Comparison of ENCODE assay signal across 2 cellular contexts in the genomic region with DNA sequence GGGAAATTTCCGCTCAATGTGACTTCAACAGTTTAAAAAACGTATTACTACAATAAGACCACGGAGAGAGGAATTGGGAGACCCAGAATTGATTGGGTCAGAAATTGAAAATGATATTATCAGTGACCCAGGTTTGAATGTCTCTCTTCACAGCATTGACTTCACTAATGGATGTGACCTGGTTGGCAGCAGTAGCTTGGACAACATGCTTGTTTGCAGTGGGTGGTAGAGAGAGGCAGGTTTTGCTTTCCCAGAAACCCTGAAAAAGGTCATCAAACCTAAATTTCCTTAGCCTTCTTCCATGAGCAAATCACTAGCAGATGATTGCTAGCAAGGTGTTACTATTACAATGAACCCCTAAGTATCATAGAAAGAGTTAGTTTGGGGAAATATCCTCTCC.
TF ChIP-seq lines count a peak whose summit lies in the region.

No MANE protein-coding gene starts in this region.

TF ChIP-seq in GM23338, 12 proteins besides CTCF, POLR2A, EP300 and RAD21 (continues in another document):
- no peak for TF ChIP-seq JUNB (IDR thresholded peaks at IDR 0.05; ENCODE audit: unreplicated experiment)
- TF ChIP-seq ZNF331 (CRISPR knock-in tag; IDR thresholded peaks at IDR 0.05; ENCODE audit: low read depth) = no peak
- TF ChIP-seq ZNF114 (CRISPR knock-in tag; IDR thresholded peaks at IDR 0.05) = no peak
- no peak for TF ChIP-seq EZH2 (IDR thresholded peaks at IDR 0.05; ENCODE audit: low read depth, unreplicated experiment)
- TF ChIP-seq STAT1 (IDR thresholded peaks at IDR 0.05; ENCODE audit: unreplicated experiment) = no peak
- no peak for TF ChIP-seq EZH2phosphoT487 (IDR thresholded peaks at IDR 0.05; ENCODE audit: unreplicated experiment)
- TF ChIP-seq REST (IDR thresholded peaks at IDR 0.05; ENCODE audit: unreplicated experiment) = no peak
- TF ChIP-seq POLR2AphosphoS5 (IDR thresholded peaks at IDR 0.05; ENCODE audit: low read depth) = no peak
- no peak for TF ChIP-seq NANOG (IDR thresholded peaks at IDR 0.05; ENCODE audit: borderline replicate concordance)
- TF ChIP-seq CREB1 (CRISPR knock-in tag; IDR thresholded peaks at IDR 0.05; ENCODE audit: low read depth) = no peak
- TF ChIP-seq, protein P1, sequence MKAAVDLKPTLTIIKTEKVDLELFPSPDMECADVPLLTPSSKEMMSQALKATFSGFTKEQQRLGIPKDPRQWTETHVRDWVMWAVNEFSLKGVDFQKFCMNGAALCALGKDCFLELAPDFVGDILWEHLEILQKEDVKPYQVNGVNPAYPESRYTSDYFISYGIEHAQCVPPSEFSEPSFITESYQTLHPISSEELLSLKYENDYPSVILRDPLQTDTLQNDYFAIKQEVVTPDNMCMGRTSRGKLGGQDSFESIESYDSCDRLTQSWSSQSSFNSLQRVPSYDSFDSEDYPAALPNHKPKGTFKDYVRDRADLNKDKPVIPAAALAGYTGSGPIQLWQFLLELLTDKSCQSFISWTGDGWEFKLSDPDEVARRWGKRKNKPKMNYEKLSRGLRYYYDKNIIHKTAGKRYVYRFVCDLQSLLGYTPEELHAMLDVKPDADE (IDR thresholded peaks at IDR 0.05) = no peak

TF ChIP-seq in H1, 55 proteins besides CTCF, POLR2A, EP300 and RAD21:
- TF ChIP-seq KDM1A (IDR thresholded peaks at IDR 0.05; ENCODE audit: borderline replicate concordance, low read length) (no peak), USF2 (IDR thresholded peaks at IDR 0.05; ENCODE audit: low read length) (no peak), BRCA1 (IDR thresholded peaks at IDR 0.05; ENCODE audit: low read depth, low read length) (no peak), GABPA (IDR thresholded peaks at IDR 0.05; ENCODE audit: borderline replicate concordance, insufficient read depth, low read length) (no peak), KDM5A (IDR thresholded peaks at IDR 0.05; ENCODE audit: low read length) (no peak), TAF1 (IDR thresholded peaks at IDR 0.05; ENCODE audit: low read depth, low read length) (no peak), SIX5 (IDR thresholded peaks at IDR 0.05; ENCODE audit: low read depth, low read length) (no peak), SIRT6 (IDR thresholded peaks at IDR 0.05; ENCODE audit: low read length) (no peak)
- TF ChIP-seq, protein P2, sequence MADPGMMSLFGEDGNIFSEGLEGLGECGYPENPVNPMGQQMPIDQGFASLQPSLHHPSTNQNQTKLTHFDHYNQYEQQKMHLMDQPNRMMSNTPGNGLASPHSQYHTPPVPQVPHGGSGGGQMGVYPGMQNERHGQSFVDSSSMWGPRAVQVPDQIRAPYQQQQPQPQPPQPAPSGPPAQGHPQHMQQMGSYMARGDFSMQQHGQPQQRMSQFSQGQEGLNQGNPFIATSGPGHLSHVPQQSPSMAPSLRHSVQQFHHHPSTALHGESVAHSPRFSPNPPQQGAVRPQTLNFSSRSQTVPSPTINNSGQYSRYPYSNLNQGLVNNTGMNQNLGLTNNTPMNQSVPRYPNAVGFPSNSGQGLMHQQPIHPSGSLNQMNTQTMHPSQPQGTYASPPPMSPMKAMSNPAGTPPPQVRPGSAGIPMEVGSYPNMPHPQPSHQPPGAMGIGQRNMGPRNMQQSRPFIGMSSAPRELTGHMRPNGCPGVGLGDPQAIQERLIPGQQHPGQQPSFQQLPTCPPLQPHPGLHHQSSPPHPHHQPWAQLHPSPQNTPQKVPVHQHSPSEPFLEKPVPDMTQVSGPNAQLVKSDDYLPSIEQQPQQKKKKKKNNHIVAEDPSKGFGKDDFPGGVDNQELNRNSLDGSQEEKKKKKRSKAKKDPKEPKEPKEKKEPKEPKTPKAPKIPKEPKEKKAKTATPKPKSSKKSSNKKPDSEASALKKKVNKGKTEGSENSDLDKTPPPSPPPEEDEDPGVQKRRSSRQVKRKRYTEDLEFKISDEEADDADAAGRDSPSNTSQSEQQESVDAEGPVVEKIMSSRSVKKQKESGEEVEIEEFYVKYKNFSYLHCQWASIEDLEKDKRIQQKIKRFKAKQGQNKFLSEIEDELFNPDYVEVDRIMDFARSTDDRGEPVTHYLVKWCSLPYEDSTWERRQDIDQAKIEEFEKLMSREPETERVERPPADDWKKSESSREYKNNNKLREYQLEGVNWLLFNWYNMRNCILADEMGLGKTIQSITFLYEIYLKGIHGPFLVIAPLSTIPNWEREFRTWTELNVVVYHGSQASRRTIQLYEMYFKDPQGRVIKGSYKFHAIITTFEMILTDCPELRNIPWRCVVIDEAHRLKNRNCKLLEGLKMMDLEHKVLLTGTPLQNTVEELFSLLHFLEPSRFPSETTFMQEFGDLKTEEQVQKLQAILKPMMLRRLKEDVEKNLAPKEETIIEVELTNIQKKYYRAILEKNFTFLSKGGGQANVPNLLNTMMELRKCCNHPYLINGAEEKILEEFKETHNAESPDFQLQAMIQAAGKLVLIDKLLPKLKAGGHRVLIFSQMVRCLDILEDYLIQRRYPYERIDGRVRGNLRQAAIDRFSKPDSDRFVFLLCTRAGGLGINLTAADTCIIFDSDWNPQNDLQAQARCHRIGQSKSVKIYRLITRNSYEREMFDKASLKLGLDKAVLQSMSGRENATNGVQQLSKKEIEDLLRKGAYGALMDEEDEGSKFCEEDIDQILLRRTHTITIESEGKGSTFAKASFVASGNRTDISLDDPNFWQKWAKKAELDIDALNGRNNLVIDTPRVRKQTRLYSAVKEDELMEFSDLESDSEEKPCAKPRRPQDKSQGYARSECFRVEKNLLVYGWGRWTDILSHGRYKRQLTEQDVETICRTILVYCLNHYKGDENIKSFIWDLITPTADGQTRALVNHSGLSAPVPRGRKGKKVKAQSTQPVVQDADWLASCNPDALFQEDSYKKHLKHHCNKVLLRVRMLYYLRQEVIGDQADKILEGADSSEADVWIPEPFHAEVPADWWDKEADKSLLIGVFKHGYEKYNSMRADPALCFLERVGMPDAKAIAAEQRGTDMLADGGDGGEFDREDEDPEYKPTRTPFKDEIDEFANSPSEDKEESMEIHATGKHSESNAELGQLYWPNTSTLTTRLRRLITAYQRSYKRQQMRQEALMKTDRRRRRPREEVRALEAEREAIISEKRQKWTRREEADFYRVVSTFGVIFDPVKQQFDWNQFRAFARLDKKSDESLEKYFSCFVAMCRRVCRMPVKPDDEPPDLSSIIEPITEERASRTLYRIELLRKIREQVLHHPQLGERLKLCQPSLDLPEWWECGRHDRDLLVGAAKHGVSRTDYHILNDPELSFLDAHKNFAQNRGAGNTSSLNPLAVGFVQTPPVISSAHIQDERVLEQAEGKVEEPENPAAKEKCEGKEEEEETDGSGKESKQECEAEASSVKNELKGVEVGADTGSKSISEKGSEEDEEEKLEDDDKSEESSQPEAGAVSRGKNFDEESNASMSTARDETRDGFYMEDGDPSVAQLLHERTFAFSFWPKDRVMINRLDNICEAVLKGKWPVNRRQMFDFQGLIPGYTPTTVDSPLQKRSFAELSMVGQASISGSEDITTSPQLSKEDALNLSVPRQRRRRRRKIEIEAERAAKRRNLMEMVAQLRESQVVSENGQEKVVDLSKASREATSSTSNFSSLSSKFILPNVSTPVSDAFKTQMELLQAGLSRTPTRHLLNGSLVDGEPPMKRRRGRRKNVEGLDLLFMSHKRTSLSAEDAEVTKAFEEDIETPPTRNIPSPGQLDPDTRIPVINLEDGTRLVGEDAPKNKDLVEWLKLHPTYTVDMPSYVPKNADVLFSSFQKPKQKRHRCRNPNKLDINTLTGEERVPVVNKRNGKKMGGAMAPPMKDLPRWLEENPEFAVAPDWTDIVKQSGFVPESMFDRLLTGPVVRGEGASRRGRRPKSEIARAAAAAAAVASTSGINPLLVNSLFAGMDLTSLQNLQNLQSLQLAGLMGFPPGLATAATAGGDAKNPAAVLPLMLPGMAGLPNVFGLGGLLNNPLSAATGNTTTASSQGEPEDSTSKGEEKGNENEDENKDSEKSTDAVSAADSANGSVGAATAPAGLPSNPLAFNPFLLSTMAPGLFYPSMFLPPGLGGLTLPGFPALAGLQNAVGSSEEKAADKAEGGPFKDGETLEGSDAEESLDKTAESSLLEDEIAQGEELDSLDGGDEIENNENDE (IDR thresholded peaks at IDR 0.05; ENCODE audit: insufficient replicate concordance, low read length) = no peak
